Comparison of ENCODE assay signal across 8 cellular contexts in genomic region chr1:234927312-234927967, GRCh38.
DNase-seq lines count a peak whose midpoint lies in the region; ATAC-seq and TF ChIP-seq lines count a peak whose summit lies in the region.

No MANE protein-coding gene starts in this region.

- H3K27me3 ChIP-seq in left ventricle myocardium inferior (ENCODE audit: low read depth): no peaks in the 10 kb centered on the region
- peaks cover 55% of the 10 kb centered on the region for H3K27me3 ChIP-seq in OCI-LY3 (ENCODE audit: low read depth, low read length)
- H3K27me3 ChIP-seq in ovary: no peaks in the 10 kb centered on the region
- no peaks in the 10 kb centered on the region for H3K27me3 ChIP-seq in hepatocyte

- no peaks in the 10 kb centered on the region for H3K79me2 ChIP-seq in OCI-LY3 (ENCODE audit: low read length)
- H3K79me2 ChIP-seq in hepatocyte: no peaks in the 10 kb centered on the region

- no peak overlapping the region for H3K4me3 Mint-ChIP-seq in glutamatergic neuron (ENCODE audit: unreplicated experiment)

- TF ChIP-seq EP300 in ovary (IDR thresholded peaks at IDR 0.05): no peak

- H3K4me3 ChIP-seq in left ventricle myocardium inferior (peak overlapping the region; percentile 39), OCI-LY3 (ENCODE audit: low read length) (peak overlapping the region; percentile 70), ovary (no peak overlapping the region), hepatocyte (no peak overlapping the region)

- no peak for ATAC-seq in left ventricle myocardium superior

- H3K27ac ChIP-seq in left ventricle myocardium inferior (replicated peaks) (peak overlapping the region; percentile 69), OCI-LY3 (ENCODE audit: low read length) (no peak overlapping the region), ovary (no peak overlapping the region), hepatocyte (no peak overlapping the region)

- H2AFZ ChIP-seq in OCI-LY3 (ENCODE audit: low read depth, low read length) (no peak overlapping the region), hepatocyte (no peak overlapping the region)

- H3K4me2 ChIP-seq in OCI-LY3 (ENCODE audit: low read length) (peak overlapping the region; percentile 98), hepatocyte (no peak overlapping the region)

- H4K20me1 ChIP-seq in OCI-LY3 (ENCODE audit: insufficient read depth, low read length) (no peaks in the 10 kb centered on the region), hepatocyte (ENCODE audit: insufficient read depth, poor library complexity, severe bottlenecking) (no peaks in the 10 kb centered on the region)

- no peaks in the 10 kb centered on the region for H3K36me3 ChIP-seq in left ventricle myocardium inferior
- H3K36me3 ChIP-seq in OCI-LY3 (replicated peaks; ENCODE audit: low read depth, low read length): peaks cover 6% of the 10 kb centered on the region
- H3K36me3 ChIP-seq in ovary: no peaks in the 10 kb centered on the region
- no peaks in the 10 kb centered on the region for H3K36me3 ChIP-seq in hepatocyte (replicated peaks; ENCODE audit: insufficient read depth, low read depth)

- H3K4me1 Mint-ChIP-seq in glutamatergic neuron (ENCODE audit: low read depth, unreplicated experiment): peaks cover 24% of the 10 kb centered on the region

- no peak for TF ChIP-seq CTCF in left ventricle myocardium inferior (IDR thresholded peaks at IDR 0.05; ENCODE audit: borderline replicate concordance)
- no peak for TF ChIP-seq CTCF in OCI-LY3 (IDR thresholded peaks at IDR 0.05; ENCODE audit: low read depth, low read length)
- TF ChIP-seq CTCF in glutamatergic neuron (IDR thresholded peaks at IDR 0.05; ENCODE audit: partially characterized antibody, unreplicated experiment): no peak
- TF ChIP-seq CTCF in ovary (IDR thresholded peaks at IDR 0.05): no peak
- TF ChIP-seq CTCF in hepatocyte (IDR thresholded peaks at IDR 0.05; ENCODE audit: poor library complexity): no peak

- peak overlapping the region; percentile 48; the same call in 1 of the 2 replicates for H3K9ac ChIP-seq in OCI-LY3 (ENCODE audit: low read length)

- no peaks in the 10 kb centered on the region for H3K9me2 ChIP-seq in hepatocyte (replicated peaks; ENCODE audit: insufficient read depth)

- intact Hi-C loops in left ventricle myocardium inferior (cut with micrococcal nuclease) (no loop called here), left ventricle myocardium superior (cut with micrococcal nuclease) (no loop called here), ovary (cut with DNase I) (loop anchor here in 1 of 4 donors (10.0 kb wide), 1 partner anchor 147 kb away; no protein-coding TSS in a partner anchor)

- no peak for TF ChIP-seq POLR2A in ovary (IDR thresholded peaks at IDR 0.05)

- peaks cover 14% of the 10 kb centered on the region for H3K27me3 Mint-ChIP-seq in glutamatergic neuron (ENCODE audit: unreplicated experiment)

- no peaks in the 10 kb centered on the region for H3K9me3 ChIP-seq in left ventricle myocardium inferior (replicated peaks)
- H3K9me3 ChIP-seq in OCI-LY3 (ENCODE audit: insufficient read depth, low read length): no peaks in the 10 kb centered on the region
- H3K9me3 ChIP-seq in ovary: no peaks in the 10 kb centered on the region
- no peaks in the 10 kb centered on the region for H3K9me3 ChIP-seq in hepatocyte (ENCODE audit: low read depth)

- H3K4me1 ChIP-seq in left ventricle myocardium inferior (peaks cover 25% of the 10 kb centered on the region), OCI-LY3 (ENCODE audit: low read length) (peaks cover 63% of the 10 kb centered on the region), ovary (ENCODE audit: insufficient read depth) (peaks cover 5% of the 10 kb centered on the region), hepatocyte (ENCODE audit: insufficient read depth) (peaks cover 14% of the 10 kb centered on the region)

- peaks cover 1% of the 10 kb centered on the region for H3K9me3 Mint-ChIP-seq in glutamatergic neuron (ENCODE audit: unreplicated experiment)

- H3K27ac Mint-ChIP-seq in glutamatergic neuron (ENCODE audit: unreplicated experiment): peak overlapping the region; percentile 48

- 74% methylated on average over 10 of the region's 10 CpGs for WGBS in ovary, 3 donors
- 91% methylated on average over 10 of the region's 10 CpGs for WGBS in hepatocyte (ENCODE audit: low lambda C conversion rate, missing lambda C conversion rate)

- H3K36me3 Mint-ChIP-seq in glutamatergic neuron (ENCODE audit: unreplicated experiment): no peaks in the 10 kb centered on the region

- no peak for DNase-seq in left ventricle myocardium inferior
- DNase-seq in left ventricle myocardium superior: no peak
- DNase-seq in glutamatergic neuron: no peak
- DNase-seq in ovary: no peak
- DNase-seq in hepatocyte (ENCODE audit: low spot score): no peak
- DNase-seq in HuH-7.5 (ENCODE audit: low spot score): no peak
- DNase-seq in AG08396 (ENCODE audit: low spot score): no peak

Comparison
In these comparisons a context has a peak if more than half of its experiments do, and no peak if none do; other contexts are left out.
1. H3K4me3 ChIP-seq: peak in left ventricle myocardium inferior (single experiment) and OCI-LY3 (single experiment); none in ovary (single experiment) and hepatocyte (single experiment).